6 cellular contexts compared by ENCODE assay signal in the genomic region with DNA sequence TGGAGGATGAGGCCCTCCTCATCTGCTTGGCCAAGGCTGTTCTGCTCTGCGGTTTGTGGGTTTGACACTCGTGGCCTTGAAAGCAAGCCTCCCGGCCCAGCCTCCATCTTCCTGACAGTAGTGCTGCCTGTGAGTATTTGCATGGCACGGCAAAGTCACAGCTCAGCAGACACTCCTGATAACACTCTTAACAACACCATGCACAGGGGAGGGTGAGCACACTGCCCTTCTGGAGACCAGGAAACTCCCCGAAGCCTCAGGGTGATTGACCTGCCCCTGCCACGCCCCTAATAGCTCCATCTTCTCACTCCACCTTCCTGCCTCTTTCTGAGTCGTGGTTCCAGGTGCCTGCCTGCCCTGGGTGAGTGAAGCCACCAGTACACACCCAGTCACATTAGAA.
DNase-seq lines count a peak whose midpoint lies in the region; ATAC-seq, FAIRE-seq and TF ChIP-seq lines count a peak whose summit lies in the region.
"Not testable (repeated sequence)": the region's sequence is repeated elsewhere in the genome, so short reads cannot be mapped to it uniquely, and the experiment has no call there.

No MANE protein-coding gene starts in this region.

- not testable (repeated sequence) for H3K9me1 ChIP-seq in K562 (ENCODE audit: control insufficient read depth, insufficient read depth, low read length)

- not testable (repeated sequence) for H3K4me3 ChIP-seq in K562

- no CpG with 5 or more reads among the region's 7 CpGs for WGBS in K562 (ENCODE audit: insufficient coverage, low coverage, missing lambda C conversion rate)

- not testable (repeated sequence) for FAIRE-seq in K562 (lab: Jason Lieb, UNC)

- not testable (repeated sequence) for H3K27me3 ChIP-seq in K562 (ENCODE audit: control insufficient read depth in 2 of 2, insufficient read depth in 2 of 2, low read length in 2 of 2)

- H3K4me3 Mint-ChIP-seq in activated B cell treated with CpG ODN at 0.5 μM for 24 hours; naive B cell; stimulated activated naive B cell treated with anti-CD40 and anti-IgM and Interleukin-4, amounts not matched to agents 10 μg/mL and 1 μg/mL and 100 μg/mL, for 72 hours: not testable (repeated sequence)

- H3K79me2 ChIP-seq in K562 (ENCODE audit: control insufficient read depth, insufficient read depth, low read length), result not testable (repeated sequence)

- not testable (repeated sequence) for BruUV-seq in K562 (replicated peaks; lab: Mats Ljungman, UMichigan)

- POLR2A ChIA-PET in activated B cell treated with CpG ODN at 0.5 μM for 24 hours (lab: Charles Lee); K562 (lab: Yijun Ruan, JAX): not testable (repeated sequence)

- TF ChIP-seq CTCF in activated B cell treated with CpG ODN at 0.5 μM for 24 hours (IDR thresholded peaks at IDR 0.05); K562 (IDR thresholded peaks at IDR 0.05 in 2 of 3, conservative IDR thresholded peaks at IDR 0.05 in 1 of 3; ENCODE audit: insufficient read depth in 2 of 3, low read depth in 1 of 3, low read length in 3 of 3): not testable (repeated sequence)

- not testable (repeated sequence) for H3K36me3 Mint-ChIP-seq in activated B cell treated with CpG ODN at 0.5 μM for 24 hours (ENCODE audit: low read depth); naive B cell; stimulated activated naive B cell treated with anti-CD40 and anti-IgM and Interleukin-4, amounts not matched to agents 10 μg/mL and 1 μg/mL and 100 μg/mL, for 72 hours

- ATAC-seq in GM21619 (IDR thresholded peaks at IDR 0.05; ENCODE audit: unreplicated experiment) (peak; percentile 51), activated B cell treated with CpG ODN at 0.5 μM for 24 hours (ENCODE audit: low read depth) (peak; percentile 20), K562 (peak; percentile 87), left colon (peak; percentile 95), naive B cell (ENCODE audit: low read depth in 2 of 2) (peak; percentile 15 to 48)
- peak; percentile 7 to 41 for ATAC-seq in stimulated activated naive B cell treated with anti-CD40 and anti-IgM and Interleukin-4, amounts not matched to agents 10 μg/mL and 1 μg/mL and 100 μg/mL, for 72 hours (replicated peaks)

- TF ChIP-seq POLR2A in K562 (conservative IDR thresholded peaks at IDR 0.05), result not testable (repeated sequence)

- H3K27ac Mint-ChIP-seq in activated B cell treated with CpG ODN at 0.5 μM for 24 hours; naive B cell; stimulated activated naive B cell treated with anti-CD40 and anti-IgM and Interleukin-4, amounts not matched to agents 10 μg/mL and 1 μg/mL and 100 μg/mL, for 72 hours: not testable (repeated sequence)

- H3K4me1 ChIP-seq in K562 (replicated peaks in 1 of 2; ENCODE audit: control insufficient read depth in 2 of 2, insufficient read depth in 2 of 2, low read length in 2 of 2), result not testable (repeated sequence)

- not testable (repeated sequence) for H3K27me3 Mint-ChIP-seq in activated B cell treated with CpG ODN at 0.5 μM for 24 hours; naive B cell; stimulated activated naive B cell treated with anti-CD40 and anti-IgM and Interleukin-4, amounts not matched to agents 10 μg/mL and 1 μg/mL and 100 μg/mL, for 72 hours

- CTCF ChIA-PET in activated B cell treated with CpG ODN at 0.5 μM for 24 hours (lab: Charles Lee); K562 (lab: Yijun Ruan, JAX; ENCODE audit: low intra/inter-chr PET ratio): not testable (repeated sequence)

- H3K27ac ChIP-seq in K562 (ENCODE audit: extremely low read depth, low read depth, low read length), result not testable (repeated sequence)

- not testable (repeated sequence) for H3K4me2 ChIP-seq in K562 (ENCODE audit: insufficient read depth, low read length)

- in situ Hi-C loops in K562 (cut with MboI), result not testable (repeated sequence)

- not testable (repeated sequence) for H3K9ac ChIP-seq in K562 (ENCODE audit: insufficient read depth in 1 of 2, low read depth in 2 of 2, low read length in 2 of 2)

- not testable (repeated sequence) for H4K20me1 ChIP-seq in K562 (replicated peaks; ENCODE audit: control insufficient read depth, insufficient read depth, low read length)

- not testable (repeated sequence) for H3K36me3 ChIP-seq in K562 (ENCODE audit: control insufficient read depth, insufficient read depth, low read length)

- H3K9me3 Mint-ChIP-seq in activated B cell treated with CpG ODN at 0.5 μM for 24 hours; naive B cell; stimulated activated naive B cell treated with anti-CD40 and anti-IgM and Interleukin-4, amounts not matched to agents 10 μg/mL and 1 μg/mL and 100 μg/mL, for 72 hours: not testable (repeated sequence)

- not testable (repeated sequence) for TF ChIP-seq EP300 in K562 (IDR thresholded peaks at IDR 0.05; ENCODE audit: low read length)

- H2AFZ ChIP-seq in K562 (ENCODE audit: low read depth, low read length), result not testable (repeated sequence)

- not testable (repeated sequence) for DNase-seq in activated B cell treated with CpG ODN at 0.5 μM for 24 hours; K562 (ENCODE audit: extremely low read depth in 1 of 4, low spot score in 3 of 4); left colon; naive B cell; stimulated activated naive B cell treated with anti-CD40 and anti-IgM and Interleukin-4, amounts not matched to agents 10 μg/mL and 1 μg/mL and 100 μg/mL, for 72 hours

- intact Hi-C loops in activated B cell treated with CpG ODN at 0.5 μM for 24 hours (cut with micrococcal nuclease); K562 (cut with micrococcal nuclease); left colon (cut with DNase I, micrococcal nuclease): not testable (repeated sequence)

- TF ChIP-seq RAD21 in K562 (CRISPR knock-in tag; conservative IDR thresholded peaks at IDR 0.05 in 1 of 2, IDR thresholded peaks at IDR 0.05 in 1 of 2), result not testable (repeated sequence)

- not testable (repeated sequence) for H3K4me1 Mint-ChIP-seq in activated B cell treated with CpG ODN at 0.5 μM for 24 hours; naive B cell; stimulated activated naive B cell treated with anti-CD40 and anti-IgM and Interleukin-4, amounts not matched to agents 10 μg/mL and 1 μg/mL and 100 μg/mL, for 72 hours

- H3K9me3 ChIP-seq in K562 (replicated peaks; ENCODE audit: control insufficient read depth, insufficient read depth, low read depth, low read length), result not testable (repeated sequence)

Comparison
In these comparisons a context has a peak if more than half of its experiments do, and no peak if none do; other contexts are left out.
1. ATAC-seq: peak in every context shown above with its lines; median percentile 95 in left colon; 87 in K562; 51 in GM21619; 32 in naive B cell; 24 in stimulated activated naive B cell treated with anti-CD40 and anti-IgM and Interleukin-4, amounts not matched to agents 10 μg/mL and 1 μg/mL and 100 μg/mL, for 72 hours; 20 in activated B cell treated with CpG ODN at 0.5 μM for 24 hours.